27 cellular contexts compared by ENCODE assay signal in genomic region chr12:125120566-125120965, GRCh38.
"Had no signal": no experiment of that assay in that cellular context is flagged by ENCODE, and none has a peak within 500 bp of the region (broad histone marks: within the 10 kb centered on the region; RNA-seq: fewer than 3 reads in every experiment).

No MANE protein-coding gene starts in this region.

- DNase-seq: activated gamma-delta T cell treated with Interleukin-2 at 50 U/mL for 16 hours; activated T-cell treated with anti-CD3 and anti-CD28 coated beads, Interleukin-2, amount 50 U/mL, for 1 hour; aorta; caudate nucleus; dermis blood vessel endothelial cell; effector memory CD4-positive, alpha-beta T cell; foreskin melanocyte; glutamatergic neuron; hippocampal formation; kidney glomerular epithelial cell; left ventricle myocardium inferior; naive thymus-derived CD8-positive, alpha-beta T cell; ovary; psoas muscle; right cardiac atrium; stimulated activated CD4-positive, alpha-beta T cell treated with anti-CD3 and anti-CD28 coated beads, Interleukin-1b, Interleukin-23, amount 100 ng/mL, for 48 hours had no signal

- H3K4me1 Mint-ChIP-seq: activated naive CD4-positive, alpha-beta T cell treated with anti-CD3 and anti-CD28 coated beads, Interleukin-2, amount 50 U/mL, for 24 hours; brain; mesothelial cell of epicardium; WTC11 had no signal

- H3K36me3 ChIP-seq: ovary had no signal

- FAIRE-seq: endothelial cell of umbilical vein had no signal

- ATAC-seq: esophagus mucosa; naive thymus-derived CD8-positive, alpha-beta T cell; psoas muscle; WTC11 had no signal

- H3K4me1 ChIP-seq: psoas muscle, tibial nerve, vagina had no signal

- H3K9me3 ChIP-seq: left ventricle myocardium inferior, neutrophil, ovary, psoas muscle, tibial nerve, vagina had no signal

- H3K4me3 Mint-ChIP-seq: activated naive CD4-positive, alpha-beta T cell treated with anti-CD3 and anti-CD28 coated beads, Interleukin-2, amount 50 U/mL, for 24 hours; brain; mesothelial cell of epicardium; naive thymus-derived CD8-positive, alpha-beta T cell; stimulated activated naive CD8-positive, alpha-beta T cell treated with anti-CD3 and anti-CD28 coated beads, Interleukin-15, Interleukin-2, amounts not matched to agents 100 ng/mL and 50 ng/mL, for 24 hours; WTC11 had no signal

- H3K27ac ChIP-seq: left ventricle myocardium inferior, neutrophil, ovary, psoas muscle, skin epidermis, tibial nerve, vagina had no signal

- H3K27me3 ChIP-seq: neutrophil, ovary, tibial nerve, vagina had no signal

- H3K27ac Mint-ChIP-seq: activated naive CD4-positive, alpha-beta T cell treated with anti-CD3 and anti-CD28 coated beads, Interleukin-2, amount 50 U/mL, for 24 hours; mesothelial cell of epicardium; stimulated activated naive CD8-positive, alpha-beta T cell treated with anti-CD3 and anti-CD28 coated beads, Interleukin-15, Interleukin-2, amounts not matched to agents 100 ng/mL and 50 ng/mL, for 24 hours; WTC11 had no signal

- H3K9me3 Mint-ChIP-seq: activated naive CD4-positive, alpha-beta T cell treated with anti-CD3 and anti-CD28 coated beads, Interleukin-2, amount 50 U/mL, for 24 hours; brain; stimulated activated naive CD8-positive, alpha-beta T cell treated with anti-CD3 and anti-CD28 coated beads, Interleukin-15, Interleukin-2, amounts not matched to agents 100 ng/mL and 50 ng/mL, for 24 hours; WTC11 had no signal

- H3K4me3 ChIP-seq: left ventricle myocardium inferior, ovary, psoas muscle, skin epidermis, tibial nerve, vagina had no signal

- H3K27me3 Mint-ChIP-seq: activated naive CD4-positive, alpha-beta T cell treated with anti-CD3 and anti-CD28 coated beads, Interleukin-2, amount 50 U/mL, for 24 hours; brain; naive thymus-derived CD8-positive, alpha-beta T cell; stimulated activated naive CD8-positive, alpha-beta T cell treated with anti-CD3 and anti-CD28 coated beads, Interleukin-15, Interleukin-2, amounts not matched to agents 100 ng/mL and 50 ng/mL, for 24 hours had no signal
